ENCODE assay signal across 1 cellular context in genomic region chr2:9675369-9676351, GRCh38.
TF ChIP-seq lines count a peak whose summit lies in the region.

No MANE protein-coding gene starts in this region.

TF ChIP-seq in HEK293, 187 proteins besides CTCF, POLR2A, EP300 and RAD21 (continued from another document and continues in another):
- TF ChIP-seq ZSCAN18 (tag by site-specific recombination; IDR thresholded peaks at IDR 0.05) (no peak), ZNF280C (tag by site-specific recombination; IDR thresholded peaks at IDR 0.05) (no peak), ZNF768 (tag by site-specific recombination; IDR thresholded peaks at IDR 0.05) (no peak), ZNF121 (tag by site-specific recombination; IDR thresholded peaks at IDR 0.05) (no peak), GLIS2 (tag by site-specific recombination; IDR thresholded peaks at IDR 0.05) (no peak), ZNF561 (tag by site-specific recombination; IDR thresholded peaks at IDR 0.05; ENCODE audit: borderline replicate concordance) (no peak), ZNF571 (tag by site-specific recombination; IDR thresholded peaks at IDR 0.05) (no peak), ZNF830 (tag by site-specific recombination; IDR thresholded peaks at IDR 0.05; ENCODE audit: low read depth) (no peak), HOXA7 (CRISPR knock-in tag; IDR thresholded peaks at IDR 0.05; ENCODE audit: borderline replicate concordance) (no peak), ZNF610 (tag by site-specific recombination; IDR thresholded peaks at IDR 0.05; ENCODE audit: borderline replicate concordance) (no peak), ZNF416 (tag by site-specific recombination; IDR thresholded peaks at IDR 0.05) (no peak), SALL2 (tag by site-specific recombination; IDR thresholded peaks at IDR 0.05; ENCODE audit: borderline replicate concordance) (no peak), TCF7L2 (IDR thresholded peaks at IDR 0.05; ENCODE audit: borderline replicate concordance, low read depth, low read length) (no peak), ZEB2 (tag by site-specific recombination; IDR thresholded peaks at IDR 0.05) (peak; percentile 54; the same call in 1 of the 2 replicates), ZNF530 (tag by site-specific recombination; IDR thresholded peaks at IDR 0.05; ENCODE audit: low read depth) (no peak), SETDB1 (IDR thresholded peaks at IDR 0.05; ENCODE audit: insufficient read length, low read length) (no peak), ZNF302 (tag by site-specific recombination; IDR thresholded peaks at IDR 0.05; ENCODE audit: low read depth) (no peak), ZBTB8A (tag by site-specific recombination; IDR thresholded peaks at IDR 0.05) (no peak), ZNF449 (tag by site-specific recombination; IDR thresholded peaks at IDR 0.05) (no peak), HIC1 (tag by site-specific recombination; IDR thresholded peaks at IDR 0.05) (no peak), ZNF792 (tag by site-specific recombination; IDR thresholded peaks at IDR 0.05) (no peak), ZNF266 (tag by site-specific recombination; IDR thresholded peaks at IDR 0.05; ENCODE audit: low read depth) (no peak), REST (tag by site-specific recombination; IDR thresholded peaks at IDR 0.05) (no peak), ZNF837 (tag by site-specific recombination; IDR thresholded peaks at IDR 0.05) (no peak), ZNF488 (tag by site-specific recombination; IDR thresholded peaks at IDR 0.05) (no peak), ZNF518A (tag by site-specific recombination; conservative IDR thresholded peaks at IDR 0.05; ENCODE audit: low read depth) (no peak), ZNF670 (tag by site-specific recombination; IDR thresholded peaks at IDR 0.05; ENCODE audit: low read depth) (no peak), ZNF398 (tag by site-specific recombination; IDR thresholded peaks at IDR 0.05) (no peak), ZNF132 (tag by site-specific recombination; IDR thresholded peaks at IDR 0.05; ENCODE audit: borderline replicate concordance) (no peak), OVOL3 (tag by site-specific recombination; IDR thresholded peaks at IDR 0.05) (no peak), ZNF23 (tag by site-specific recombination; IDR thresholded peaks at IDR 0.05; ENCODE audit: borderline replicate concordance) (no peak), ZNF155 (tag by site-specific recombination; IDR thresholded peaks at IDR 0.05) (no peak), OSR2 (tag by site-specific recombination; IDR thresholded peaks at IDR 0.05) (no peak; the same call in 1 of the 2 replicates), WT1 (tag by site-specific recombination; IDR thresholded peaks at IDR 0.05) (peak; percentile 33; the same call in 1 of the 2 replicates), PATZ1 (tag by site-specific recombination; IDR thresholded peaks at IDR 0.05) (peak; percentile 60; the same call in 1 of the 2 replicates), ZBTB21 (tag by site-specific recombination; IDR thresholded peaks at IDR 0.05) (peak; percentile 38; the same call in 1 of the 2 replicates), PRDM1 (tag by site-specific recombination; IDR thresholded peaks at IDR 0.05) (0 out of 2 replicates have a peak, but pooled peaks have one; percentile 17), ZFP3 (tag by site-specific recombination; IDR thresholded peaks at IDR 0.05; ENCODE audit: low read depth) (no peak)
